ENCODE assay signal across 13 cellular contexts in genomic region chr3:88189361-88189810, GRCh38. TPM values are rescaled to one million over a fixed set of nuclear protein-coding genes. Genes with fewer than 3 reads are reported as not detected.
DNase-seq lines count a peak whose midpoint lies in the region; ATAC-seq, FAIRE-seq and TF ChIP-seq lines count a peak whose summit lies in the region.
"Had no signal": no experiment of that assay in that cellular context is flagged by ENCODE, and none has a peak within 500 bp of the region (broad histone marks: within the 10 kb centered on the region; RNA-seq: fewer than 3 reads in every experiment).

No MANE protein-coding gene starts in this region.

- no peak for TF ChIP-seq CTCF in body of pancreas (IDR thresholded peaks at IDR 0.05)
- no peak for TF ChIP-seq CTCF in upper lobe of right lung (IDR thresholded peaks at IDR 0.05)

- WGBS in body of pancreas, 2 donors: 88% methylated on average over 11 of the region's 11 CpGs
- 86 to 92% (median 88%) methylated on average over 11 of the region's 11 CpGs for WGBS in small intestine, 3 donors

- H3K4me1 ChIP-seq in body of pancreas: no peaks in the 10 kb centered on the region
- H3K4me1 ChIP-seq in upper lobe of right lung: no peaks in the 10 kb centered on the region
- H3K4me1 ChIP-seq in small intestine (ENCODE audit: control insufficient read depth in 2 of 2, insufficient read depth in 1 of 2, low read depth in 1 of 2, low read length in 1 of 2): no peaks in the 10 kb centered on the region

- no peak overlapping the region for H3K4me3 ChIP-seq in body of pancreas
- no peak overlapping the region for H3K4me3 ChIP-seq in upper lobe of right lung
- no peak overlapping the region for H3K4me3 ChIP-seq in small intestine (ENCODE audit: low read depth in 1 of 2, low read length in 2 of 2)

- FAIRE-seq in small intestine (lab: Jason Lieb, UNC): no peak

- H3K27me3 ChIP-seq in body of pancreas (no peaks in the 10 kb centered on the region), upper lobe of right lung (no peaks in the 10 kb centered on the region), small intestine (ENCODE audit: control insufficient read depth in 2 of 2, insufficient read depth in 2 of 2, low read length in 2 of 2) (no peaks in the 10 kb centered on the region)

- H3K9me3 ChIP-seq in body of pancreas (no peaks in the 10 kb centered on the region), upper lobe of right lung (no peaks in the 10 kb centered on the region), small intestine (ENCODE audit: control insufficient read depth, low read depth) (no peaks in the 10 kb centered on the region)

- DNase-seq in EL (peak; percentile 2), GM19238 (ENCODE audit: insufficient read length, low spot score) (peak; percentile 1), RPMI7951 (ENCODE audit: low read depth) (peak; percentile 8), body of pancreas (no peak), upper lobe of right lung (no peak), small intestine (no peak), DMS153 treated with DMSO at 0.1 percent for 48 hours (lab: John Stamatoyannopoulos, UW; ENCODE audit: unreplicated experiment) (no peak)
- DNase-seq: DMS 273 treated with DMSO at 0.1 percent for 48 hours; endodermal cell; mesendoderm; stimulated activated CD4-positive, alpha-beta T cell treated with anti-CD3 and anti-CD28 coated beads, Interleukin-1b, Interleukin-23, amount 100 ng/mL, for 48 hours had no signal

- intact Hi-C loops in body of pancreas (cut with DNase I): no loop called here
- intact Hi-C loops in upper lobe of right lung (cut with DNase I): no loop called here

- H3K27ac ChIP-seq in body of pancreas (no peak overlapping the region), upper lobe of right lung (no peak overlapping the region), small intestine (ENCODE audit: low read depth in 1 of 2, low read length in 1 of 2) (no peak overlapping the region)
- H3K27ac ChIP-seq: HL-60 had no signal

- H3K36me3 ChIP-seq in body of pancreas (replicated peaks in 1 of 2; ENCODE audit: insufficient read depth in 1 of 2, low read depth in 2 of 2): no peaks in the 10 kb centered on the region
- no peaks in the 10 kb centered on the region for H3K36me3 ChIP-seq in upper lobe of right lung
- no peaks in the 10 kb centered on the region for H3K36me3 ChIP-seq in small intestine (ENCODE audit: control insufficient read depth in 2 of 2, insufficient read depth in 2 of 2, low read length in 2 of 2)

- TF ChIP-seq POLR2A in body of pancreas (IDR thresholded peaks at IDR 0.05): no peak

- ATAC-seq in HG02981 (IDR thresholded peaks at IDR 0.05; ENCODE audit: unreplicated experiment) (peak; percentile 84), body of pancreas (no peak), upper lobe of right lung (no peak)

RNA-seq across cellular contexts. Expression of gene C3orf38, which starts 39.6 kb away (rescaled TPM):
- total RNA-seq in RPMI7951 (2014; rRNA removed; shearing (Covaris generic)): 25.6 and 29.9 TPM in 2 replicates
- total RNA-seq in body of pancreas: 10 to 100 TPM in 1 of 2 donors, 1 to 10 TPM in 1; 9.6 to 10.6 TPM
- 18.1 TPM for total RNA-seq in upper lobe of right lung
- 10 to 100 TPM in 1 of 3 donors, 1 to 10 TPM in 2; 7.8 to 14.1 (median 10.0) TPM for polyA plus RNA-seq in small intestine

Comparison
In these comparisons a context has a peak if more than half of its experiments do, and no peak if none do; other contexts are left out.
1. DNase-seq: peak in EL (single experiment), GM19238 (single experiment) and RPMI7951 (single experiment); none in body of pancreas (0 of 4), upper lobe of right lung (single experiment), small intestine (single experiment) and DMS153 treated with DMSO at 0.1 percent for 48 hours (single experiment).